In genomic region chr15:90249123-90249863, GRCh38 we compare ENCODE assay signal across 8 cellular contexts. TPM values are rescaled to one million over a fixed set of nuclear protein-coding genes. Genes with fewer than 3 reads are reported as not detected.
DNase-seq lines count a peak whose midpoint lies in the region; ATAC-seq and TF ChIP-seq lines count a peak whose summit lies in the region.

A gene with protein sequence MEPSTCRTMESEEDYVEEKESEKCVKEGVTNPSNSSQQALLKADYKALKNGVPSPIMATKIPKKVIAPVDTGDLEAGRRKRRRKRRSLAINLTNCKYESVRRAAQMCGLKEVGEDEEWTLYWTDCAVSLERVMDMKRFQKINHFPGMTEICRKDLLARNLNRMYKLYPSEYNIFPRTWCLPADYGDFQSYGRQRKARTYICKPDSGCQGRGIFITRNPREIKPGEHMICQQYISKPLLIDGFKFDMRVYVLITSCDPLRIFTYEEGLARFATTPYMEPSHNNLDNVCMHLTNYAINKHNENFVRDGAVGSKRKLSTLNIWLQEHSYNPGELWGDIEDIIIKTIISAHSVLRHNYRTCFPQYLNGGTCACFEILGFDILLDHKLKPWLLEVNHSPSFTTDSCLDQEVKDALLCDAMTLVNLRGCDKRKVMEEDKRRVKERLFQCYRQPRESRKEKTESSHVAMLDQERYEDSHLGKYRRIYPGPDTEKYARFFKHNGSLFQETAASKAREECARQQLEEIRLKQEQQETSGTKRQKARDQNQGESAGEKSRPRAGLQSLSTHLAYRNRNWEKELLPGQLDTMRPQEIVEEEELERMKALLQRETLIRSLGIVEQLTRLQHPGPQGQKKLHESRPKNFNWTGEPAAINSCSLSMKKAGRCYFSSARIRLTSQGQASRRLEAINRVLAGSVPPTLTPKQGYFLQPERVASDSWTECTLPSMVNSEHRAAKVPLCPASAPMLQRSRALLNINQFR (plus strand): TSS chr15:90249556. CDS start chr15:90250631, 1,075 bp downstream.

- no peaks in the 10 kb centered on the region for H3K4me1 Mint-ChIP-seq in glutamatergic neuron (ENCODE audit: low read depth, unreplicated experiment)

- H3K36me3 ChIP-seq in MM.1S (replicated peaks; ENCODE audit: insufficient read depth, low read length): no peaks in the 10 kb centered on the region
- H3K36me3 ChIP-seq in SJCRH30: no peaks in the 10 kb centered on the region
- H3K36me3 ChIP-seq in thoracic aorta: no peaks in the 10 kb centered on the region

- ATAC-seq in GM19455 (IDR thresholded peaks at IDR 0.05; ENCODE audit: unreplicated experiment): peak; percentile 64
- peak; percentile 86 to 94 for ATAC-seq in activated naive CD4-positive, alpha-beta T cell treated with anti-CD3 and anti-CD28 coated beads, Interleukin-2, amount 50 U/mL, for 72 hours
- ATAC-seq in thoracic aorta (ENCODE audit: insufficient number of reproducible peaks, low FRiP score, low read depth): peak; percentile 53

- peak; percentile 93 for DNase-seq in AG08396 (ENCODE audit: low spot score)
- DNase-seq in MM.1S: peak; percentile 73
- DNase-seq in SJCRH30: peak; percentile 96 to 98
- DNase-seq in activated naive CD4-positive, alpha-beta T cell treated with anti-CD3 and anti-CD28 coated beads, Interleukin-2, amount 50 U/mL, for 72 hours (ENCODE audit: low spot score in 2 of 2): peak; percentile 68 to 79
- DNase-seq in glutamatergic neuron: peak; percentile 99
- DNase-seq in occipital lobe (lab: John Stamatoyannopoulos, UW): peak; percentile 80
- peak; percentile 91 for DNase-seq in thoracic aorta (ENCODE audit: low spot score)

- no peaks in the 10 kb centered on the region for H3K9me3 Mint-ChIP-seq in activated naive CD4-positive, alpha-beta T cell treated with anti-CD3 and anti-CD28 coated beads, Interleukin-2, amount 50 U/mL, for 72 hours
- peaks cover 2% of the 10 kb centered on the region for H3K9me3 Mint-ChIP-seq in glutamatergic neuron (ENCODE audit: unreplicated experiment)

- H3K36me3 Mint-ChIP-seq in activated naive CD4-positive, alpha-beta T cell treated with anti-CD3 and anti-CD28 coated beads, Interleukin-2, amount 50 U/mL, for 72 hours: no peaks in the 10 kb centered on the region
- H3K36me3 Mint-ChIP-seq in glutamatergic neuron (ENCODE audit: unreplicated experiment): no peaks in the 10 kb centered on the region

- H3K4me1 ChIP-seq in MM.1S (ENCODE audit: low read length) (no peaks in the 10 kb centered on the region), SJCRH30 (no peaks in the 10 kb centered on the region), thoracic aorta (ENCODE audit: control insufficient read depth in 1 of 2, low read depth in 2 of 2) (peaks cover 0 to 4% of the 10 kb centered on the region in 2 donors)

- H3F3A ChIP-seq in MM.1S (ENCODE audit: insufficient read depth, low read length): no peaks in the 10 kb centered on the region

- peak within 1 kb of the TSS; percentile 68 for H3K4me3 ChIP-seq in MM.1S (ENCODE audit: low read length)
- peak within 1 kb of the TSS; percentile 56 for H3K4me3 ChIP-seq in SJCRH30
- H3K4me3 ChIP-seq in thoracic aorta: peak within 1 kb of the TSS; percentile 89

- H3K9me2 ChIP-seq in MM.1S (replicated peaks; ENCODE audit: insufficient read depth, low read length): no peaks in the 10 kb centered on the region

- H3K79me2 ChIP-seq in MM.1S (ENCODE audit: low read length): no peaks in the 10 kb centered on the region

- H3K27ac ChIP-seq in MM.1S (ENCODE audit: low read length) (no peak within 1 kb of the TSS), SJCRH30 (no peak within 1 kb of the TSS), thoracic aorta (no peak within 1 kb of the TSS)

- peak within 1 kb of the TSS; percentile 67 to 70 for H3K27ac Mint-ChIP-seq in activated naive CD4-positive, alpha-beta T cell treated with anti-CD3 and anti-CD28 coated beads, Interleukin-2, amount 50 U/mL, for 72 hours
- H3K27ac Mint-ChIP-seq in glutamatergic neuron (ENCODE audit: unreplicated experiment): no peak within 1 kb of the TSS

- peaks cover 2% of the 10 kb centered on the region for H3K27me3 Mint-ChIP-seq in glutamatergic neuron (ENCODE audit: unreplicated experiment)

- no peaks in the 10 kb centered on the region for H3K9me3 ChIP-seq in MM.1S (replicated peaks; ENCODE audit: insufficient read depth, low read length)
- H3K9me3 ChIP-seq in SJCRH30 (replicated peaks): no peaks in the 10 kb centered on the region
- H3K9me3 ChIP-seq in thoracic aorta: no peaks in the 10 kb centered on the region

- H3K4me3 Mint-ChIP-seq in glutamatergic neuron (ENCODE audit: unreplicated experiment): peak within 1 kb of the TSS; percentile 79

- peak within 1 kb of the TSS; percentile 80 for H2AFZ ChIP-seq in MM.1S (ENCODE audit: low read length)

- peak within 1 kb of the TSS; percentile 88 for H3K4me2 ChIP-seq in MM.1S (ENCODE audit: low read depth, low read length)

- no peaks in the 10 kb centered on the region for H4K20me1 ChIP-seq in MM.1S (ENCODE audit: insufficient read depth, low read length)

- peak within 1 kb of the TSS; percentile 18; the same call in 1 of the 2 replicates for H3K9ac ChIP-seq in MM.1S (ENCODE audit: low read length)

- TF ChIP-seq CTCF in MM.1S (IDR thresholded peaks at IDR 0.05; ENCODE audit: low read length) (no peak), glutamatergic neuron (IDR thresholded peaks at IDR 0.05; ENCODE audit: partially characterized antibody, unreplicated experiment) (no peak), thoracic aorta (IDR thresholded peaks at IDR 0.05) (no peak)

- H3K27me3 ChIP-seq in MM.1S (replicated peaks; ENCODE audit: insufficient read depth, low read length) (no peaks in the 10 kb centered on the region), SJCRH30 (no peaks in the 10 kb centered on the region), thoracic aorta (replicated peaks; ENCODE audit: insufficient read depth) (no peaks in the 10 kb centered on the region)

RNA-seq across cellular contexts. Expression of the gene that starts here (rescaled TPM):
- not detected in 2 replicates for total RNA-seq in SJCRH30 (2014; rRNA removed; shearing (Covaris generic))
- total RNA-seq in activated naive CD4-positive, alpha-beta T cell treated with anti-CD3 and anti-CD28 coated beads, Interleukin-2, amount 50 U/mL, for 72 hours: 1 to 10 TPM in 1 of 2 donors, under 1 TPM in 1; 0.49 to 1.0 TPM
- total RNA-seq in glutamatergic neuron (ENCODE audit: unreplicated experiment) (not detected), occipital lobe (0.31 TPM), thoracic aorta (not detected)

Comparison
In these comparisons a context has a peak if more than half of its experiments do, and no peak if none do; other contexts are left out.
1. Peak in DNase-seq and H3K4me3 ChIP-seq in SJCRH30; RNA of the gene not detected or under 1 TPM.
2. Peak in DNase-seq in glutamatergic neuron; RNA of the gene not detected or under 1 TPM.
3. Peak in DNase-seq in occipital lobe; RNA of the gene not detected or under 1 TPM.
4. Peak in DNase-seq, ATAC-seq and H3K4me3 ChIP-seq in thoracic aorta; RNA of the gene not detected or under 1 TPM.